In the genomic region with DNA sequence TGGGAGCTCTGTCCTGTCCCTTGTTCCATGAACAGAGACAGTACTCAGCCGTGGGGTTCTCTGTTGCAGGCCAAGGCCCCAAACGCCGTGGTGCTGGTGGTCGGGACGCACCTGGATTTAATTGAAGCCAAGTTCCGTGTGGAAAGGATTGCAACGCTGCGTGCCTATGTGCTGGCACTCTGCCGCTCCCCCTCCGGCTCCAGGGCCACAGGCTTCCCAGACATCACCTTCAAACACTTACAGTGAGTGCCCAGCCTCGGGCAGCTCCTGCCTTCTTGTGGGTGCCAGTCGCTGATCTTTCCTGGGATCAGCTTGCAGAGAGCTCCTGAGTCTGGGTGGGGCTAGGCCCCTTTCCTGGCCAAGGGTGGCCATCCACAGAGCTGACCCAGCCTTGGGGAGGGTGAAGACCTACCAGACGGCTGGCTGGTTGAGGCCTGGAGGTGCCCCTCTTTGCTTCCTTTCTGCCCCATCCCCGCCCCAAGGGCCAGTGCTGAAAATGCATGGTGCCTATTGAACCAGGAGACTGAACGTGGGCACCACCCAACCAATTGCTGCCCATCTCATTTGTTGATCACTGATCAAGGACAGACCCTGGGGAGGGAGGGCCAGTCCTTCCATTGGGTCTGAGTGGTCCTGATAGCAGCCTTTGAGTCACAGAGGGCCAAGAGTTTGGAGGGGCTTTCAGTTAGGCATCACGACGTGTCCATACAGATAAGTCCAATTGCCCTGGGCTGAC, we compare ENCODE assay signal across 19 cellular contexts.
DNase-seq lines count a peak whose midpoint lies in the region; ATAC-seq and TF ChIP-seq lines count a peak whose summit lies in the region.
"Had no signal": no experiment of that assay in that cellular context is flagged by ENCODE, and none has a peak within 500 bp of the region (broad histone marks: within the 10 kb centered on the region; RNA-seq: fewer than 3 reads in every experiment).

No MANE protein-coding gene starts in this region.

- intact Hi-C loops in left ventricle myocardium superior (cut with micrococcal nuclease) (no loop called here), sciatic nerve (cut with DNase I) (no loop called here)

- H3K9me3 ChIP-seq in right atrium auricular region = no peaks in the 10 kb centered on the region
- H3K9me3 ChIP-seq: BLaER1, breast epithelium, Caco-2 had no signal

- no peak overlapping the region for H3K4me3 ChIP-seq in right atrium auricular region
- H3K4me3 ChIP-seq: BLaER1, breast epithelium had no signal

- H3K27ac ChIP-seq in right atrium auricular region = no peak overlapping the region
- H3K27ac ChIP-seq: BLaER1 had no signal

- no peaks in the 10 kb centered on the region for H3K36me3 ChIP-seq in right atrium auricular region
- H3K36me3 ChIP-seq: BLaER1, breast epithelium had no signal

- ATAC-seq in left ventricle myocardium superior = no peak
- ATAC-seq in left lobe of liver = no peak
- ATAC-seq in sciatic nerve = no peak
- no peak for ATAC-seq in HG02763 (IDR thresholded peaks at IDR 0.05; ENCODE audit: unreplicated experiment)

- H3K4me1 ChIP-seq in right atrium auricular region = peaks cover 0 to 32% of the 10 kb centered on the region in 2 donors
- H3K4me1 ChIP-seq: BLaER1, breast epithelium, Caco-2 had no signal

- no peaks in the 10 kb centered on the region for H3K27me3 ChIP-seq in right atrium auricular region
- H3K27me3 ChIP-seq: BLaER1, breast epithelium had no signal

- DNase-seq in right atrium auricular region (ENCODE audit: low spot score) = peak; percentile 47
- no peak for DNase-seq in left ventricle myocardium superior
- peak; percentile 38 for DNase-seq in left lobe of liver (ENCODE audit: low spot score)
- peak; percentile 49 for DNase-seq in sciatic nerve (ENCODE audit: low spot score)
- no peak for DNase-seq in cerebellar cortex (ENCODE audit: low spot score)
- DNase-seq in T-helper 9 cell = no peak
- DNase-seq in HCEC 1CT = no peak
- DNase-seq: activated CD4-positive, alpha-beta T cell treated with anti-CD3 and anti-CD28 coated beads for 1 hour; Caco-2; DND-41; HFFc6; Kasumi-1; NCI-H187; NCI-H2227 treated with DMSO at 0.1 percent for 48 hours; NCI-H748 treated with DMSO at 0.1 percent for 48 hours; stimulated activated CD4-positive, alpha-beta T cell treated with anti-CD3 and anti-CD28 coated beads, Interleukin-4, amount 100 ng/mL, for 24 hours had no signal

- no peak for TF ChIP-seq CTCF in right atrium auricular region (IDR thresholded peaks at IDR 0.05)

Comparison
In these comparisons a context has a peak if more than half of its experiments do, and no peak if none do; other contexts are left out.
1. DNase-seq: peak in right atrium auricular region (single experiment), left lobe of liver (single experiment) and sciatic nerve (single experiment); none in left ventricle myocardium superior (single experiment), cerebellar cortex (single experiment), T-helper 9 cell (single experiment) and HCEC 1CT (single experiment).